ENCODE assay signal across 8 cellular contexts in the genomic region with DNA sequence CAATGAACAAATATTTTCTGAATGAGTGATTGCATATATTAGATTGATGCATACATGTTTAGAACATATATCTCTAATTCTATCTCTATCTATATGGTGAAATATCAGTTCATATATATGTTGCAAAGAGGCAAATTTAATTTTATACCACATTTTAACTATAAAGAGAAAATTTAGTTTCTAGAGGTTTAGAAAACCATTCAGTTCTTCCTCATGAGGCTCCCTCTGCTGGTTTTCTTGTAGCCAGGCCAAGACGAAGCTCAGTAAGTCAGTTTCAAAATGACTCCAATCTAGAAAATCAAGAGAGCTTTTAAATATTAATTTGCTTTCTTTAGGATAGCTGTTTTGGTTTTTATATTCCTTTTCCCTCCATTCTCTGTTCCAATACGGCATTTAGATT.
A peak's percentile ranks its signal among the peaks of the same experiment; 100 is the strongest.
DNase-seq lines count a peak whose midpoint lies in the region; ATAC-seq, FAIRE-seq and TF ChIP-seq lines count a peak whose summit lies in the region.

No MANE protein-coding gene starts in this region.

- POLR2A ChIA-PET in GM10248 (lab: Yijun Ruan, JAX): no interaction called here

- TF ChIP-seq CTCF in GM10248 (IDR thresholded peaks at IDR 0.05; ENCODE audit: control extremely low read depth, extremely low read depth, low read depth, missing control alignments) (peak; percentile 38), astrocyte of the spinal cord (IDR thresholded peaks at IDR 0.05; ENCODE audit: low read depth, low read length) (peak; percentile 56), neural crest cell (conservative IDR thresholded peaks at IDR 0.05) (peak; percentile 57)

- peaks cover 3% of the 10 kb centered on the region; the same call in 1 of the 2 replicates for H3K27me3 ChIP-seq in MG63

- H3K27me3 Mint-ChIP-seq in neural crest cell (ENCODE audit: low read depth): no peaks in the 10 kb centered on the region

- no peak overlapping the region for H3K4me3 ChIP-seq in astrocyte of the spinal cord (ENCODE audit: low read depth, low read length)
- H3K4me3 ChIP-seq in MG63: no peak overlapping the region

- H3K4me1 Mint-ChIP-seq in neural crest cell: no peaks in the 10 kb centered on the region

- no peaks in the 10 kb centered on the region for H3K9me3 ChIP-seq in MG63

- no peaks in the 10 kb centered on the region for H3K36me3 Mint-ChIP-seq in neural crest cell (ENCODE audit: low read depth)

- in situ Hi-C loops in astrocyte of the spinal cord (cut with HindIII; ENCODE audit: low sequenced_read_pairs): no loop called here

- H3K4me3 Mint-ChIP-seq in neural crest cell: no peak overlapping the region

- H3K36me3 ChIP-seq in MG63: no peaks in the 10 kb centered on the region

- FAIRE-seq in RCC 7860 (lab: Jason Lieb, UNC): no peak

- peak; percentile 68 for ATAC-seq in HG02885 (IDR thresholded peaks at IDR 0.05; ENCODE audit: poor library complexity, unreplicated experiment)

- DNase-seq in GM10248 (ENCODE audit: extremely low spot score) (peak; percentile 25), astrocyte of the spinal cord (ENCODE audit: low read depth, low spot score) (peak; percentile 44), neural crest cell (ENCODE audit: low read depth, low spot score) (no peak), RCC 7860 (ENCODE audit: low spot score) (no peak), nucleus accumbens (lab: John Stamatoyannopoulos, UW) (no peak), SKM-1 treated with dmso at 0.1 percent for 144 hours (lab: John Stamatoyannopoulos, UW; ENCODE audit: unreplicated experiment) (no peak), MG63 (no peak)

- H3K27ac Mint-ChIP-seq in neural crest cell (ENCODE audit: unreplicated experiment): no peak overlapping the region

- CTCF ChIA-PET in GM10248 (lab: Yijun Ruan, JAX): interaction anchor here (0.7 to 1.5 kb wide), 6 partner anchors 10 to 1772 kb away, joined by 3 to 5 read pairs (median 4); no protein-coding TSS in a partner anchor

- peaks cover 2% of the 10 kb centered on the region for H3K9me3 Mint-ChIP-seq in neural crest cell

Comparison
In these comparisons a context has a peak if more than half of its experiments do, and no peak if none do; other contexts are left out.
1. DNase-seq: peak in GM10248 (single experiment) and astrocyte of the spinal cord (single experiment); none in neural crest cell (single experiment), RCC 7860 (single experiment), nucleus accumbens (0 of 56), SKM-1 treated with dmso at 0.1 percent for 144 hours (single experiment) and MG63 (single experiment).
2. Peak in every context shown above with its lines, with median percentiles within 50 percentile points of each other: CTCF ChIP-seq.